In the genomic region with DNA sequence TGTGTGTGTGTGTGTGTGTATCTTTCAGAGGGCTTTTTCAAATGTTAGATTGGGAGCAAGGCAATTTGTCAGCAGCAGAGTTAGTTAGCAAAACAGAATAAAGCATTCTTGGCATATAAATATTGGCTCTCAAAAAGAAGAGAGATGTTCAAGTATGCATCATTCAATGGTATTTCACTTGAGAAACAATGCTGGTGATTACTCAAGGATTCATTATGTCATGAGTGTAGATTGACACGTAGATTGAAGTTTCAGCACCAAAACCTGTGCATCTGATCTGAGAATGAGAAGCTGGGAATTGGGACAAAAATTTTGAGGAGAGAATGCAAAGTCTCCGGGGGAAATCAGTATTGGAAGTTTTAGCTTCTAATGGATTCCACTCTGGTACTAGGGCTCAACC, we compare ENCODE assay signal across 25 cellular contexts.
DNase-seq lines count a peak whose midpoint lies in the region; ATAC-seq, FAIRE-seq and TF ChIP-seq lines count a peak whose summit lies in the region.
"Had no signal": no experiment of that assay in that cellular context is flagged by ENCODE, and none has a peak within 500 bp of the region (broad histone marks: within the 10 kb centered on the region; RNA-seq: fewer than 3 reads in every experiment).

No MANE protein-coding gene starts in this region.

- no peaks in the 10 kb centered on the region for H3K9me1 ChIP-seq in IMR-90 (ENCODE audit: insufficient read depth, low read length)

- H2BK5ac ChIP-seq in IMR-90 (ENCODE audit: low read depth, low read length, poor library complexity, severe bottlenecking) = no peak overlapping the region

- no peaks in the 10 kb centered on the region for H3K27me3 ChIP-seq in IMR-90 (ENCODE audit: control insufficient read depth, insufficient read depth, low read length)
- no peaks in the 10 kb centered on the region for H3K27me3 ChIP-seq in bronchial epithelial cell (ENCODE audit: control insufficient read depth, insufficient read depth, low read length)
- H3K27me3 ChIP-seq in H7 (ENCODE audit: control insufficient read depth, insufficient read depth, low read length) = no peaks in the 10 kb centered on the region

- dilution Hi-C loops in IMR-90 (cut with HindIII; ENCODE audit: low sequenced_read_pairs, unreplicated experiment) = no loop called here

- H4K5ac ChIP-seq in IMR-90 (ENCODE audit: low read depth, low read length) = no peak overlapping the region

- intact Hi-C loops in IMR-90 (cut with micrococcal nuclease) = no loop called here

- 71% methylated on average over 1 of the region's 2 CpGs; no CpG with 5 or more reads in 1 of the 2 experiments for WGBS in IMR-90 (ENCODE audit: extremely low coverage in 2 of 2, insufficient read length in 1 of 2), 2 experiments

- no peak overlapping the region for H2AK9ac ChIP-seq in IMR-90 (replicated peaks; ENCODE audit: low read depth, low read length, poor library complexity)

- TF ChIP-seq CTCF in IMR-90 (conservative IDR thresholded peaks at IDR 0.05; ENCODE audit: low read depth, low read length) = no peak
- TF ChIP-seq CTCF in bronchial epithelial cell (IDR thresholded peaks at IDR 0.05; ENCODE audit: insufficient read depth, low read length, severe bottlenecking) = no peak
- TF ChIP-seq CTCF in fibroblast of pulmonary artery (IDR thresholded peaks at IDR 0.05; ENCODE audit: low read length, missing control alignments) = no peak

- peak overlapping the region; percentile 24; the same call in 1 of the 2 replicates for H3K18ac ChIP-seq in IMR-90 (ENCODE audit: low read depth, low read length)

- POLR2A ChIA-PET in IMR-90 (lab: Charles Lee; ENCODE audit: unreplicated experiment) = no interaction called here

- no peak overlapping the region for H2BK20ac ChIP-seq in IMR-90 (ENCODE audit: low read depth, low read length)

- no peak for FAIRE-seq in bronchial epithelial cell (lab: Jason Lieb, UNC)

- H2AFZ ChIP-seq in IMR-90 (replicated peaks; ENCODE audit: low read length, poor library complexity) = no peak overlapping the region

- no peak for TF ChIP-seq POLR2A in IMR-90 (IDR thresholded peaks at IDR 0.05; ENCODE audit: low read depth, low read length)

- no peak overlapping the region for H4K91ac ChIP-seq in IMR-90 (ENCODE audit: insufficient read depth, low read depth, low read length)

- BruUV-seq in IMR-90 (replicated peaks; lab: Mats Ljungman, UMichigan) = no TSS peak

- H3K4ac ChIP-seq in IMR-90 (ENCODE audit: low read depth, low read length) = no peak overlapping the region

- no peak overlapping the region for H2BK120ac ChIP-seq in IMR-90 (ENCODE audit: low read depth, low read length)

- no peak overlapping the region for H2AK5ac ChIP-seq in IMR-90 (ENCODE audit: low read depth, low read length)

- no peak for TF ChIP-seq RAD21 in IMR-90 (IDR thresholded peaks at IDR 0.05; ENCODE audit: low read length)

- no peak overlapping the region for H3K4me2 ChIP-seq in IMR-90 (ENCODE audit: low read depth, low read length)
- H3K4me2 ChIP-seq: BLaER1 had no signal

- no peak overlapping the region for H2BK15ac ChIP-seq in IMR-90 (ENCODE audit: low read depth, low read length)

- H3K4me3 ChIP-seq in IMR-90 (ENCODE audit: insufficient read depth, low read depth, low read length) (no peak overlapping the region), bronchial epithelial cell (ENCODE audit: low read depth, low read length) (no peak overlapping the region), fibroblast of pulmonary artery (replicated peaks; ENCODE audit: low read depth, low read length) (no peak overlapping the region), H7 (ENCODE audit: insufficient read depth, low read depth, low read length) (no peak overlapping the region)
- H3K4me3 ChIP-seq: BLaER1, SJCRH30 had no signal

- H3K9me3 ChIP-seq in IMR-90 (ENCODE audit: control insufficient read depth, insufficient read depth, low read length) = no peaks in the 10 kb centered on the region
- H3K9me3 ChIP-seq: BLaER1, SJCRH30 had no signal

- DNase-seq in EH (ENCODE audit: low read depth) = peak; percentile 34
- no peak for DNase-seq in IMR-90
- DNase-seq in bronchial epithelial cell (ENCODE audit: low read depth) = peak; percentile 65
- peak; percentile 56 for DNase-seq in fibroblast of pulmonary artery (ENCODE audit: low read depth)
- no peak for DNase-seq in H7
- DNase-seq in OCI-M1 (lab: John Stamatoyannopoulos, UW) = no peak
- DNase-seq: CD4-positive, alpha-beta T cell; COR-L47; DMS 273 treated with DMSO at 0.1 percent for 48 hours; DND-41; GDM1; H9; Kasumi-1; NCI-H1092; NCI-H1436 treated with DMSO at 0.1 percent for 48 hours; NCI-H2029; NCI-H226; NCI-H510A treated with DMSO at 0.1 percent for 48 hours; NCI-H748 treated with DMSO at 0.1 percent for 48 hours; SJCRH30; T-cell had no signal

- no peak overlapping the region for H4K8ac ChIP-seq in IMR-90 (ENCODE audit: low read depth in 2 of 2, low read length in 2 of 2)

- H3K79me1 ChIP-seq in IMR-90 (ENCODE audit: low read depth in 1 of 2, low read length in 2 of 2) = no peaks in the 10 kb centered on the region

- no peak overlapping the region for H3K14ac ChIP-seq in IMR-90 (replicated peaks; ENCODE audit: low read depth, low read length)

- H3K56ac ChIP-seq in IMR-90 (ENCODE audit: extremely low read depth, insufficient read depth, low read length) = no peak overlapping the region

- H3K36me3 ChIP-seq in IMR-90 (ENCODE audit: control insufficient read depth, insufficient read depth, low read length) = no peaks in the 10 kb centered on the region
- no peaks in the 10 kb centered on the region for H3K36me3 ChIP-seq in bronchial epithelial cell (ENCODE audit: control insufficient read depth, insufficient read depth, low read length)
- no peaks in the 10 kb centered on the region for H3K36me3 ChIP-seq in H7 (replicated peaks; ENCODE audit: control insufficient read depth, insufficient read depth, low read length)
- H3K36me3 ChIP-seq: BLaER1, SJCRH30 had no signal

- no peak overlapping the region for H3K9ac ChIP-seq in IMR-90 (ENCODE audit: low read depth, low read length)
- H3K9ac ChIP-seq: BLaER1 had no signal

- no peaks in the 10 kb centered on the region for H4K20me1 ChIP-seq in IMR-90 (ENCODE audit: insufficient read depth, low read length)
- H4K20me1 ChIP-seq: BLaER1 had no signal

- no peak overlapping the region for H3K27ac ChIP-seq in IMR-90 (ENCODE audit: insufficient read depth, low read length)
- H3K27ac ChIP-seq: BLaER1, SJCRH30 had no signal

- in situ Hi-C loops in IMR-90 (cut with MboI; ENCODE audit: low sequenced_read_pairs) = no loop called here

- no peaks in the 10 kb centered on the region; the same call in 1 of the 2 replicates for H3K4me1 ChIP-seq in IMR-90 (ENCODE audit: control insufficient read depth, insufficient read depth, low read length)
- H3K4me1 ChIP-seq: BLaER1, SJCRH30 had no signal

- no peak overlapping the region for H3K23ac ChIP-seq in IMR-90 (ENCODE audit: low read depth, low read length)

- ATAC-seq in IMR-90 (ENCODE audit: low read depth) (no peak), HG02840 (IDR thresholded peaks at IDR 0.05; ENCODE audit: low FRiP score, unreplicated experiment) (no peak), HG03439 (IDR thresholded peaks at IDR 0.05; ENCODE audit: unreplicated experiment) (no peak)
- ATAC-seq: Panc1, T-cell had no signal

- CTCF ChIA-PET in IMR-90 (lab: Yijun Ruan, JAX) = no interaction called here

TF ChIP-seq in IMR-90, 13 proteins besides CTCF, POLR2A, EP300 and RAD21:
- TF ChIP-seq FOS (IDR thresholded peaks at IDR 0.05; ENCODE audit: low read depth, low read length) = no peak
- TF ChIP-seq, protein P1, sequence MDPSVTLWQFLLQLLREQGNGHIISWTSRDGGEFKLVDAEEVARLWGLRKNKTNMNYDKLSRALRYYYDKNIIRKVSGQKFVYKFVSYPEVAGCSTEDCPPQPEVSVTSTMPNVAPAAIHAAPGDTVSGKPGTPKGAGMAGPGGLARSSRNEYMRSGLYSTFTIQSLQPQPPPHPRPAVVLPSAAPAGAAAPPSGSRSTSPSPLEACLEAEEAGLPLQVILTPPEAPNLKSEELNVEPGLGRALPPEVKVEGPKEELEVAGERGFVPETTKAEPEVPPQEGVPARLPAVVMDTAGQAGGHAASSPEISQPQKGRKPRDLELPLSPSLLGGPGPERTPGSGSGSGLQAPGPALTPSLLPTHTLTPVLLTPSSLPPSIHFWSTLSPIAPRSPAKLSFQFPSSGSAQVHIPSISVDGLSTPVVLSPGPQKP (IDR thresholded peaks at IDR 0.05; ENCODE audit: borderline replicate concordance, low read depth, low read length) = no peak
- no peak for TF ChIP-seq BHLHE40 (IDR thresholded peaks at IDR 0.05; ENCODE audit: low read depth, low read length)
- no peak for TF ChIP-seq MXI1 (IDR thresholded peaks at IDR 0.05; ENCODE audit: borderline replicate concordance, low read depth, low read length)
- no peak for TF ChIP-seq SMC3 (IDR thresholded peaks at IDR 0.05; ENCODE audit: low read depth, low read length)
- no peak for TF ChIP-seq CHD1 (IDR thresholded peaks at IDR 0.05; ENCODE audit: low read depth, low read length)
- TF ChIP-seq MAFK (IDR thresholded peaks at IDR 0.05; ENCODE audit: low read depth, low read length) = no peak
- TF ChIP-seq RCOR1 (IDR thresholded peaks at IDR 0.05; ENCODE audit: insufficient replicate concordance, low read length) = no peak
- no peak for TF ChIP-seq MAZ (IDR thresholded peaks at IDR 0.05; ENCODE audit: borderline replicate concordance, low read depth, low read length)
- TF ChIP-seq NFE2L2 (IDR thresholded peaks at IDR 0.05; ENCODE audit: low read depth, low read length) = no peak
- TF ChIP-seq RFX5 (IDR thresholded peaks at IDR 0.05; ENCODE audit: low read depth, low read length) = no peak
- TF ChIP-seq, protein P2, sequence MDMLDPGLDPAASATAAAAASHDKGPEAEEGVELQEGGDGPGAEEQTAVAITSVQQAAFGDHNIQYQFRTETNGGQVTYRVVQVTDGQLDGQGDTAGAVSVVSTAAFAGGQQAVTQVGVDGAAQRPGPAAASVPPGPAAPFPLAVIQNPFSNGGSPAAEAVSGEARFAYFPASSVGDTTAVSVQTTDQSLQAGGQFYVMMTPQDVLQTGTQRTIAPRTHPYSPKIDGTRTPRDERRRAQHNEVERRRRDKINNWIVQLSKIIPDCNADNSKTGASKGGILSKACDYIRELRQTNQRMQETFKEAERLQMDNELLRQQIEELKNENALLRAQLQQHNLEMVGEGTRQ (IDR thresholded peaks at IDR 0.05; ENCODE audit: low read depth, low read length) = no peak
- no peak for TF ChIP-seq CEBPB (IDR thresholded peaks at IDR 0.05; ENCODE audit: low read depth, low read length)
TF ChIP-seq in IMR-90: peak in this region for 0.

Comparison
In these comparisons a context has a peak if more than half of its experiments do, and no peak if none do; other contexts are left out.
1. DNase-seq: peak in EH (single experiment), bronchial epithelial cell (single experiment) and fibroblast of pulmonary artery (single experiment); none in IMR-90 (single experiment), H7 (single experiment) and OCI-M1 (single experiment).